1 cellular context compared by ENCODE assay signal in the genomic region with DNA sequence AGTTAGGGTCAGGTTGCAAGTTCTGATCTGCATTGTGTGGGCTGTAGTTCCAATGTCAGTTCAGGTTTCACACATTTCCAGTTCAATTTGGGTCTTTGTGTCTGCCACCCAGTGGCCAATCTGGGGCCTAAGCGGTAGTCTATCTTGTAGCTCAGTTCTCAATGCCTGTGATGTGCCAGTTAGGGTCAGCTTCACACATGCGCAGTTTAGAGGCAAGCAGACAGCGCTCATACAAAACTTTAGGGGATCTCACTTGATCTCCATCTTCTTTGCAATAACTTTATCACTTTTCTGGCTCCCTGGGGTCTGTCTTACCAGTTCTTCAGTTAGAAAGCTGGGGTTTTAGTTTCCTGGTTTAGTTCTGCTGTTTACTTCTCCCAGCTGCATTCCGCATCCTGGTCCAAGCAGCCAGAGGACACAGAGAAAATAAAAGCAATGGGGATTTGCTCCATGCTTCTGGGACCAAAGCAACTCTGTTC.
TF ChIP-seq lines count a peak whose summit lies in the region.

No MANE protein-coding gene starts in this region.

TF ChIP-seq in H1, 55 proteins besides CTCF, POLR2A, EP300 and RAD21:
- peak; percentile 36; the same call in 1 of the 2 replicates for TF ChIP-seq NRF1 (IDR thresholded peaks at IDR 0.05; ENCODE audit: low read depth, low read length)
- no peak for TF ChIP-seq USF2 (IDR thresholded peaks at IDR 0.05; ENCODE audit: low read length)
- peak; percentile 38; the same call in 1 of the 2 replicates for TF ChIP-seq TAF1 (IDR thresholded peaks at IDR 0.05; ENCODE audit: low read depth, low read length)
- TF ChIP-seq ATF2 (IDR thresholded peaks at IDR 0.05; ENCODE audit: low read length), result no peak
- peak; percentile 57 for TF ChIP-seq CREB1 (IDR thresholded peaks at IDR 0.05)
- TF ChIP-seq CHD2 (IDR thresholded peaks at IDR 0.05; ENCODE audit: low read length), result no peak
- TF ChIP-seq SIN3A (conservative IDR thresholded peaks at IDR 0.05 in 1 of 2, IDR thresholded peaks at IDR 0.05 in 1 of 2; ENCODE audit: low read depth in 1 of 2, low read length in 2 of 2), result no peak; a peak in 1 of 4 replicates
- TF ChIP-seq SP1 (IDR thresholded peaks at IDR 0.05; ENCODE audit: low read depth, low read length), result no peak
- TF ChIP-seq YY1 (IDR thresholded peaks at IDR 0.05; ENCODE audit: low read depth, low read length), result 0 out of 2 replicates have a peak, but pooled peaks have one; percentile 24
